ENCODE assay signal across 8 cellular contexts in genomic region chr6:118895241-118895561, GRCh38. TPM values are rescaled to one million over a fixed set of nuclear protein-coding genes. Genes with fewer than 3 reads are reported as not detected.
A peak's percentile ranks its signal among the peaks of the same experiment; 100 is the strongest.
DNase-seq lines count a peak whose midpoint lies in the region; ATAC-seq and TF ChIP-seq lines count a peak whose summit lies in the region.

No MANE protein-coding gene starts in this region.

- POLR2A ChIA-PET in activated CD4-positive, alpha-beta T cell treated with anti-CD3 and anti-CD28 coated beads, Interleukin-2, amount 10 ng/mL, durations not matched to agents 7 days and 5 days (lab: Charles Lee), result no interaction called here

- peaks cover 13 to 35% of the 10 kb centered on the region in 2 donors for H3K4me1 ChIP-seq in thoracic aorta (ENCODE audit: control insufficient read depth in 1 of 2, low read depth in 2 of 2)

- peak overlapping the region; percentile 91 for H3K27ac Mint-ChIP-seq in activated CD4-positive, alpha-beta T cell treated with anti-CD3 and anti-CD28 coated beads, Interleukin-2, amount 10 ng/mL, durations not matched to agents 7 days and 5 days
- H3K27ac Mint-ChIP-seq in activated naive CD4-positive, alpha-beta T cell treated with anti-CD3 and anti-CD28 coated beads, Interleukin-2, amount 50 U/mL, for 72 hours, result peak overlapping the region; percentile 81 to 97

- no peak for DNase-seq in activated CD4-positive, alpha-beta T cell treated with anti-CD3 and anti-CD28 coated beads, Interleukin-2, amount 10 ng/mL, durations not matched to agents 7 days and 5 days
- no peak for DNase-seq in activated CD4-positive, alpha-beta T cell treated with anti-CD3 and anti-CD28 coated beads for 48 hours
- DNase-seq in activated naive CD4-positive, alpha-beta T cell treated with anti-CD3 and anti-CD28 coated beads, Interleukin-2, amount 50 U/mL, for 72 hours (ENCODE audit: low spot score in 2 of 2), result no peak
- DNase-seq in kidney epithelial cell (ENCODE audit: low read depth) (no peak), thoracic aorta (ENCODE audit: low spot score) (no peak), ACHN (no peak), GM13976 (ENCODE audit: low spot score) (no peak), NCI-H774 (lab: John Stamatoyannopoulos, UW) (no peak)

- H3K27me3 Mint-ChIP-seq in activated CD4-positive, alpha-beta T cell treated with anti-CD3 and anti-CD28 coated beads, Interleukin-2, amount 10 ng/mL, durations not matched to agents 7 days and 5 days, result no peaks in the 10 kb centered on the region

- H3K27ac ChIP-seq in thoracic aorta, result peak overlapping the region; percentile 87 to 96

- H3K4me3 ChIP-seq in kidney epithelial cell (ENCODE audit: low read depth, low read length) (peak overlapping the region; percentile 93), thoracic aorta (peak overlapping the region; percentile 98)

- H3K36me3 ChIP-seq in kidney epithelial cell (ENCODE audit: control insufficient read depth, insufficient read depth, low read length) (no peaks in the 10 kb centered on the region), thoracic aorta (no peaks in the 10 kb centered on the region)

- H3K36me3 Mint-ChIP-seq in activated CD4-positive, alpha-beta T cell treated with anti-CD3 and anti-CD28 coated beads, Interleukin-2, amount 10 ng/mL, durations not matched to agents 7 days and 5 days (ENCODE audit: low read depth), result peaks cover 27% of the 10 kb centered on the region
- H3K36me3 Mint-ChIP-seq in activated naive CD4-positive, alpha-beta T cell treated with anti-CD3 and anti-CD28 coated beads, Interleukin-2, amount 50 U/mL, for 72 hours, result peaks cover 24 to 25% of the 10 kb centered on the region in 2 donors

- TF ChIP-seq CTCF in kidney epithelial cell (IDR thresholded peaks at IDR 0.05; ENCODE audit: insufficient read depth, low read length, poor library complexity, severe bottlenecking) (no peak), thoracic aorta (IDR thresholded peaks at IDR 0.05) (no peak), GM13976 (IDR thresholded peaks at IDR 0.05; ENCODE audit: borderline replicate concordance, control extremely low read depth, extremely low read depth, insufficient read depth, missing control alignments) (no peak)

- no peak for ATAC-seq in activated naive CD4-positive, alpha-beta T cell treated with anti-CD3 and anti-CD28 coated beads, Interleukin-2, amount 50 U/mL, for 72 hours
- no peak for ATAC-seq in thoracic aorta (ENCODE audit: insufficient number of reproducible peaks, low FRiP score, low read depth)

- peaks cover 56% of the 10 kb centered on the region for H3K4me1 Mint-ChIP-seq in activated CD4-positive, alpha-beta T cell treated with anti-CD3 and anti-CD28 coated beads, Interleukin-2, amount 10 ng/mL, durations not matched to agents 7 days and 5 days

- H3K27me3 ChIP-seq in kidney epithelial cell (ENCODE audit: control insufficient read depth, insufficient read depth, low read length), result no peaks in the 10 kb centered on the region
- no peaks in the 10 kb centered on the region for H3K27me3 ChIP-seq in thoracic aorta (replicated peaks; ENCODE audit: insufficient read depth)

- CTCF ChIA-PET in activated CD4-positive, alpha-beta T cell treated with anti-CD3 and anti-CD28 coated beads, Interleukin-2, amount 10 ng/mL, durations not matched to agents 7 days and 5 days (lab: Charles Lee), result interaction anchor here (0.9 to 2.2 kb wide), 4 partner anchors 8 to 241 kb away, joined by 3 to 6 read pairs (median 4); no protein-coding TSS in a partner anchor

- no peaks in the 10 kb centered on the region for H3K9me3 ChIP-seq in thoracic aorta

- in situ Hi-C loops in ACHN (cut with HindIII; ENCODE audit: low pct_ligation_motif_present, low pct_unique_long_range_greater_than_20kb, low sequenced_read_pairs), result no loop called here
- in situ Hi-C loops in GM13976 (cut with MboI; ENCODE audit: low sequenced_read_pairs, unreplicated experiment), result no loop called here

- no peaks in the 10 kb centered on the region for H3K9me3 Mint-ChIP-seq in activated CD4-positive, alpha-beta T cell treated with anti-CD3 and anti-CD28 coated beads, Interleukin-2, amount 10 ng/mL, durations not matched to agents 7 days and 5 days
- no peaks in the 10 kb centered on the region for H3K9me3 Mint-ChIP-seq in activated naive CD4-positive, alpha-beta T cell treated with anti-CD3 and anti-CD28 coated beads, Interleukin-2, amount 50 U/mL, for 72 hours

- peak overlapping the region; percentile 83 for H3K4me3 Mint-ChIP-seq in activated CD4-positive, alpha-beta T cell treated with anti-CD3 and anti-CD28 coated beads, Interleukin-2, amount 10 ng/mL, durations not matched to agents 7 days and 5 days

RNA-seq across cellular contexts. Expression of gene ASF1A, which starts 1.2 kb away (rescaled TPM):
- 10 to 100 TPM; 38.6 to 40.5 TPM for total RNA-seq in activated CD4-positive, alpha-beta T cell treated with anti-CD3 and anti-CD28 coated beads, Interleukin-2, amount 10 ng/mL, durations not matched to agents 7 days and 5 days
- 10 to 100 TPM; 14.2 to 24.8 TPM for total RNA-seq in activated naive CD4-positive, alpha-beta T cell treated with anti-CD3 and anti-CD28 coated beads, Interleukin-2, amount 50 U/mL, for 72 hours
- total RNA-seq in kidney epithelial cell (16.2 and 17.9 TPM in 2 replicates), thoracic aorta (10 to 100 TPM in 1 of 2 donors, 1 to 10 TPM in 1; 7.7 to 11.1 TPM)

RNA-seq across cellular contexts. Expression of gene MCM9, which starts 39.8 kb away (rescaled TPM):
- total RNA-seq in activated CD4-positive, alpha-beta T cell treated with anti-CD3 and anti-CD28 coated beads, Interleukin-2, amount 10 ng/mL, durations not matched to agents 7 days and 5 days, result 10 to 100 TPM; 19.9 to 21.2 TPM
- total RNA-seq in activated naive CD4-positive, alpha-beta T cell treated with anti-CD3 and anti-CD28 coated beads, Interleukin-2, amount 50 U/mL, for 72 hours, result 10 to 100 TPM; 15.8 to 19.0 TPM
- 14.2 and 17.9 TPM in 2 replicates for total RNA-seq in kidney epithelial cell
- total RNA-seq in thoracic aorta, result 10 to 100 TPM; 14.1 to 22.2 TPM
